ENCODE assay signal across 8 cellular contexts in the genomic region with DNA sequence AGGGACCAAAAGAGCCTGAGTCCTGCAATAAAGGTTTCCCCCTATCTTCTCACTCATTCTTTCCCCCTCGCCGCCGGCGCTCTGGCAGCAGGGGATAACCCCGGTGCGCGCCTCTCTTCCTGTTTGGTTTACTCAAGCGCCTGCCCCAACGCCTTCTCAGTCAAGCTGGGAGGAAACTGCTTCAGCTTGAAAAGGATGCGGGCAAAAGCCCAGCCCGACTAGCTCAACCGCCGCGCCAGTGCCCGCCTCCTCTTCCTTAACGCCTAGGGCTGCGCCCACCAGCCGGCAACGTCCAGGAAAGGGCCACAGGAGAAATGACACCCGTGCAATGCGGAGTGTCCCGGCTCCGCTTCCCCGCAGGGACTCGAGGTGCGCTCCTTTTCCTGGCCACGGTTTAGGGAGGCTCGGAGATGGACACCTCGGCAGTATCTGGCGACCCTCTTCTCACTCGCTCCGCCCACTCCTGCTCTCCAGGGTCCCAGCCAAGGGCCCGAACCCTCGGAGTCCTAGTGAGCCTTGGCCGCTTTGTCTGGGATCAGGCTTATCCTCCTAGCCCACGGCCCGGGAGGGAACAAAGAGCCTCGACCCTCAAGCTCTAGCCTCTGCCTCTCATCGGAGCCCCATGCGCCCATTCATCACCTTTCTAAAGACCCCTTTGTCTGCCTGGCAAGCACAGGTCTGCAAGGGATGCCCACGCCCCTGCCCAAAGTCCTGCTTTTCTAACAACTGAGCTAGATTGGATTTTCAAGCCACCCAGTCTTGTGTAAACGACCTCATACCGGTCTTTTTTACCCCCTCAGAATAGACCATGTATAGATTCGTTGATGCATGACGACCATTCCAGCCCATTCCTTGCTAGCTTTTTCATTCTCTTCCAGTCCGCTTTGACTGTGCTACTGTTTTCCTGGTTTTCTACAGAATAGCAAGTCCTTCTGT. TPM values are rescaled to one million over a fixed set of nuclear protein-coding genes. Genes with fewer than 3 reads are reported as not detected.
DNase-seq lines count a peak whose midpoint lies in the region; ATAC-seq and TF ChIP-seq lines count a peak whose summit lies in the region.

No MANE protein-coding gene starts in this region.

- H3K79me2 ChIP-seq in ACC112 (ENCODE audit: control insufficient read depth, insufficient read depth, low read length, unreplicated experiment): no peaks in the 10 kb centered on the region

- POLR2A ChIA-PET in naive thymus-derived CD8-positive, alpha-beta T cell (lab: Charles Lee): interaction anchor here (0.7 to 2.6 kb wide), 9 partner anchors 9 to 1972 kb away, joined by 3 to 11 read pairs (median 7); a partner anchor contains a TSS

- H3K27ac Mint-ChIP-seq in naive thymus-derived CD8-positive, alpha-beta T cell: peak overlapping the region; percentile 87 to 98 (median 96)
- H3K27ac Mint-ChIP-seq in stimulated activated naive B cell treated with anti-CD40 and anti-IgM and Interleukin-4, amounts not matched to agents 10 μg/mL and 1 μg/mL and 100 μg/mL, for 72 hours: peak overlapping the region; percentile 99

- H3K27ac ChIP-seq in ACC112 (ENCODE audit: low read depth, low read length) (no peak overlapping the region), esophagus muscularis mucosa (replicated peaks in 1 of 4) (peak overlapping the region; percentile 55 to 73 (median 68))

- H3K36me3 ChIP-seq in ACC112 (ENCODE audit: insufficient read depth, low read length) (no peaks in the 10 kb centered on the region), esophagus muscularis mucosa (no peaks in the 10 kb centered on the region)

- H3K4me3 Mint-ChIP-seq in naive thymus-derived CD8-positive, alpha-beta T cell: peak overlapping the region; percentile 85 to 100 (median 96)
- H3K4me3 Mint-ChIP-seq in stimulated activated naive B cell treated with anti-CD40 and anti-IgM and Interleukin-4, amounts not matched to agents 10 μg/mL and 1 μg/mL and 100 μg/mL, for 72 hours: peak overlapping the region; percentile 99

- intact Hi-C loops in esophagus muscularis mucosa (cut with DNase I): no loop called here

- TF ChIP-seq EP300 in esophagus muscularis mucosa (IDR thresholded peaks at IDR 0.05): no peak

- peaks cover 38% of the 10 kb centered on the region for H3K27me3 ChIP-seq in ACC112 (ENCODE audit: insufficient read depth, low read length)
- peaks cover 0 to 52% (median 4%) of the 10 kb centered on the region in 4 donors for H3K27me3 ChIP-seq in esophagus muscularis mucosa

- WGBS in esophagus muscularis mucosa: 1% methylated on average over 26 of the region's 46 CpGs

- H3K4me1 ChIP-seq in ACC112 (ENCODE audit: control insufficient read depth, insufficient read depth, low read length, unreplicated experiment): peaks cover 18% of the 10 kb centered on the region
- peaks cover 0 to 24% (median 23%) of the 10 kb centered on the region in 4 donors for H3K4me1 ChIP-seq in esophagus muscularis mucosa

- DNase-seq in NK-92 (lab: John Stamatoyannopoulos, UW; ENCODE audit: unreplicated experiment) (peak; percentile 46), esophagus muscularis mucosa (ENCODE audit: extremely low spot score) (no peak)
- DNase-seq in activated CD8-positive, alpha-beta memory T cell treated with anti-CD3 and anti-CD28 coated beads, Interleukin-2, amount 50 U/mL, for 24 hours (ENCODE audit: extremely low read depth): peak; percentile 80
- DNase-seq in naive thymus-derived CD8-positive, alpha-beta T cell: peak; percentile 69 to 92 (median 85)
- DNase-seq in stimulated activated naive B cell treated with anti-CD40 and anti-IgM and Interleukin-4, amounts not matched to agents 10 μg/mL and 1 μg/mL and 100 μg/mL, for 72 hours: peak; percentile 94

- no peak for TF ChIP-seq CTCF in esophagus muscularis mucosa (IDR thresholded peaks at IDR 0.05)

- H3K9me3 Mint-ChIP-seq in naive thymus-derived CD8-positive, alpha-beta T cell: no peaks in the 10 kb centered on the region
- peaks cover 0 to 1% of the 10 kb centered on the region in 2 donors for H3K9me3 Mint-ChIP-seq in stimulated activated naive B cell treated with anti-CD40 and anti-IgM and Interleukin-4, amounts not matched to agents 10 μg/mL and 1 μg/mL and 100 μg/mL, for 72 hours

- peaks cover 32 to 70% (median 50%) of the 10 kb centered on the region in 4 donors for H3K4me1 Mint-ChIP-seq in naive thymus-derived CD8-positive, alpha-beta T cell
- H3K4me1 Mint-ChIP-seq in stimulated activated naive B cell treated with anti-CD40 and anti-IgM and Interleukin-4, amounts not matched to agents 10 μg/mL and 1 μg/mL and 100 μg/mL, for 72 hours: peaks cover 21 to 50% of the 10 kb centered on the region in 2 donors

- peak; percentile 43 for ATAC-seq in GM18909 (IDR thresholded peaks at IDR 0.05; ENCODE audit: poor library complexity, unreplicated experiment)
- peak; percentile 35 for ATAC-seq in HG03196 (IDR thresholded peaks at IDR 0.05; ENCODE audit: unreplicated experiment)
- ATAC-seq in naive thymus-derived CD8-positive, alpha-beta T cell: peak; percentile 56 to 58
- peak; percentile 55 to 60 for ATAC-seq in stimulated activated naive B cell treated with anti-CD40 and anti-IgM and Interleukin-4, amounts not matched to agents 10 μg/mL and 1 μg/mL and 100 μg/mL, for 72 hours (replicated peaks)

- H3K4me3 ChIP-seq in ACC112 (ENCODE audit: low read depth, low read length) (peak overlapping the region; percentile 79), esophagus muscularis mucosa (peak overlapping the region; percentile 51 to 56 (median 53))

- no peaks in the 10 kb centered on the region for H3K9me3 ChIP-seq in esophagus muscularis mucosa

- no peak for TF ChIP-seq POLR2A in esophagus muscularis mucosa (IDR thresholded peaks at IDR 0.05; ENCODE audit: low read depth)

- no peaks in the 10 kb centered on the region for H3K27me3 Mint-ChIP-seq in naive thymus-derived CD8-positive, alpha-beta T cell
- H3K27me3 Mint-ChIP-seq in stimulated activated naive B cell treated with anti-CD40 and anti-IgM and Interleukin-4, amounts not matched to agents 10 μg/mL and 1 μg/mL and 100 μg/mL, for 72 hours: no peaks in the 10 kb centered on the region

- H2AFZ ChIP-seq in ACC112 (ENCODE audit: low read length, unreplicated experiment): peak overlapping the region; percentile 76

- H3K36me3 Mint-ChIP-seq in naive thymus-derived CD8-positive, alpha-beta T cell: peaks cover 0 to 10% (median 5%) of the 10 kb centered on the region in 3 donors
- H3K36me3 Mint-ChIP-seq in stimulated activated naive B cell treated with anti-CD40 and anti-IgM and Interleukin-4, amounts not matched to agents 10 μg/mL and 1 μg/mL and 100 μg/mL, for 72 hours: peaks cover 22 to 32% of the 10 kb centered on the region in 2 donors

RNA-seq across cellular contexts. Expression of a gene that starts 2.0 kb away (rescaled TPM):
- total RNA-seq in esophagus muscularis mucosa: 1 to 10 TPM; 1.5 to 3.3 (median 2.5) TPM
- 10 to 100 TPM; 24.3 to 28.1 TPM for total RNA-seq in naive thymus-derived CD8-positive, alpha-beta T cell
- 10 to 100 TPM in 1 of 3 donors, 1 to 10 TPM in 2; 6.8 to 10.9 (median 9.8) TPM for polyA plus RNA-seq in naive thymus-derived CD8-positive, alpha-beta T cell

Comparison
In these comparisons a context has a peak if more than half of its experiments do, and no peak if none do; other contexts are left out.
1. RNA of a gene that starts 2.0 kb away (total RNA-seq): 24.3 to 28.1 TPM in naive thymus-derived CD8-positive, alpha-beta T cell; 1.5 to 3.3 TPM in esophagus muscularis mucosa; every median in the first group is over 4 times any median in the second.
2. Peak in every context shown above with its lines, with median percentiles within 50 percentile points of each other: ATAC-seq.